ENCODE assay signal across 14 cellular contexts in genomic region chr17:8966926-8967325, GRCh38. TPM values are rescaled to one million over a fixed set of nuclear protein-coding genes. Genes with fewer than 3 reads are reported as not detected.
DNase-seq lines count a peak whose midpoint lies in the region; ATAC-seq and TF ChIP-seq lines count a peak whose summit lies in the region.
"Had no signal": no experiment of that assay in that cellular context is flagged by ENCODE, and none has a peak within 500 bp of the region (broad histone marks: within the 10 kb centered on the region; RNA-seq: fewer than 3 reads in every experiment).

No MANE protein-coding gene starts in this region.

- peaks cover 4% of the 10 kb centered on the region for H3K27me3 Mint-ChIP-seq in activated naive CD4-positive, alpha-beta T cell treated with anti-CD3 and anti-CD28 coated beads, Interleukin-2, amount 10 ng/mL, durations not matched to agents 7 days and 5 days
- H3K27me3 Mint-ChIP-seq in T-helper 17 cell = no peaks in the 10 kb centered on the region

- peaks cover 45% of the 10 kb centered on the region for H3K4me1 Mint-ChIP-seq in activated naive CD4-positive, alpha-beta T cell treated with anti-CD3 and anti-CD28 coated beads, Interleukin-2, amount 10 ng/mL, durations not matched to agents 7 days and 5 days
- H3K4me1 Mint-ChIP-seq in T-helper 17 cell = peaks cover 20% of the 10 kb centered on the region

- H3K9me3 Mint-ChIP-seq in activated naive CD4-positive, alpha-beta T cell treated with anti-CD3 and anti-CD28 coated beads, Interleukin-2, amount 10 ng/mL, durations not matched to agents 7 days and 5 days = peaks cover 25% of the 10 kb centered on the region

- CTCF ChIA-PET in activated naive CD4-positive, alpha-beta T cell treated with anti-CD3 and anti-CD28 coated beads, Interleukin-2, amount 10 ng/mL, durations not matched to agents 7 days and 5 days (lab: Charles Lee) = no interaction called here

- H3K4me3 ChIP-seq in coronary artery = no peak overlapping the region
- H3K4me3 ChIP-seq in SJCRH30 = no peak overlapping the region
- H3K4me3 ChIP-seq: tibial artery had no signal

- H3K9me3 ChIP-seq in T-helper 17 cell (ENCODE audit: control insufficient read depth, low read length, poor library complexity, severe bottlenecking) (no peaks in the 10 kb centered on the region), SJCRH30 (replicated peaks) (no peaks in the 10 kb centered on the region)
- H3K9me3 ChIP-seq: Peyer's patch, tibial artery had no signal

- peaks cover 10% of the 10 kb centered on the region for H3K27me3 ChIP-seq in layer of hippocampus (ENCODE audit: control insufficient read depth, insufficient read depth, low read length)
- no peaks in the 10 kb centered on the region for H3K27me3 ChIP-seq in SJCRH30

- H3K4me3 Mint-ChIP-seq in activated naive CD4-positive, alpha-beta T cell treated with anti-CD3 and anti-CD28 coated beads, Interleukin-2, amount 10 ng/mL, durations not matched to agents 7 days and 5 days = peak overlapping the region; percentile 93
- peak overlapping the region; percentile 98 for H3K4me3 Mint-ChIP-seq in T-helper 17 cell

- DNase-seq in activated naive CD4-positive, alpha-beta T cell treated with anti-CD3 and anti-CD28 coated beads, Interleukin-2, amount 10 ng/mL, durations not matched to agents 7 days and 5 days = no peak
- no peak for DNase-seq in activated naive CD4-positive, alpha-beta T cell treated with Interleukin-2 at 50 U/mL for 16 hours
- DNase-seq in T-helper 17 cell (no peak), NCI-H446 treated with DMSO at 0.1 percent for 48 hours (lab: John Stamatoyannopoulos, UW) (no peak), coronary artery (ENCODE audit: low spot score) (no peak), SJCRH30 (no peak)
- DNase-seq: activated CD4-positive, alpha-beta T cell treated with anti-CD3 and anti-CD28 coated beads for 1 hour; aorta; NCI-H1436; stimulated activated CD4-positive, alpha-beta T cell treated with anti-CD3 and anti-CD28 coated beads, Interleukin-2, amount 100 ng/mL, for 24 hours; tibial artery had no signal

- no peak for TF ChIP-seq CTCF in coronary artery (IDR thresholded peaks at IDR 0.05)

- H3K36me3 Mint-ChIP-seq in activated naive CD4-positive, alpha-beta T cell treated with anti-CD3 and anti-CD28 coated beads, Interleukin-2, amount 10 ng/mL, durations not matched to agents 7 days and 5 days = peaks cover 41% of the 10 kb centered on the region
- peaks cover 10% of the 10 kb centered on the region for H3K36me3 Mint-ChIP-seq in T-helper 17 cell (ENCODE audit: low read depth)

- H3K27ac Mint-ChIP-seq in activated naive CD4-positive, alpha-beta T cell treated with anti-CD3 and anti-CD28 coated beads, Interleukin-2, amount 10 ng/mL, durations not matched to agents 7 days and 5 days = peak overlapping the region; percentile 24
- peak overlapping the region; percentile 97 for H3K27ac Mint-ChIP-seq in T-helper 17 cell

- no peaks in the 10 kb centered on the region for H3K36me3 ChIP-seq in SJCRH30
- H3K36me3 ChIP-seq: Peyer's patch, tibial artery had no signal

- H3K27ac ChIP-seq in layer of hippocampus (ENCODE audit: low read depth, low read length) (peak overlapping the region; percentile 36), temporal lobe (ENCODE audit: low read depth, low read length) (peak overlapping the region; percentile 50), coronary artery (peak overlapping the region in 1 of 2 donors; percentile 56), SJCRH30 (no peak overlapping the region)
- H3K27ac ChIP-seq: tibial artery had no signal

- H3K4me1 ChIP-seq in SJCRH30 = no peaks in the 10 kb centered on the region

- ATAC-seq in T-helper 17 cell = no peak

RNA-seq across cellular contexts. Expression of gene PIK3R5, which starts 1.4 kb away (rescaled TPM):
- total RNA-seq in T-helper 17 cell = 100 to 1,000 TPM; 164 to 177 TPM
- total RNA-seq in temporal lobe = 0.49 TPM
- not detected in 2 replicates for total RNA-seq in SJCRH30 (2014; rRNA removed; shearing (Covaris generic))

RNA-seq across cellular contexts. Expression of gene NTN1, which starts 54.4 kb away (rescaled TPM):
- under 1 TPM; 0.12 to 0.16 TPM for total RNA-seq in T-helper 17 cell
- total RNA-seq in temporal lobe = 4.4 TPM
- 10.4 TPM in 2 replicates for total RNA-seq in SJCRH30 (2014; rRNA removed; shearing (Covaris generic))

Comparison
In these comparisons a context has a peak if more than half of its experiments do, and no peak if none do; other contexts are left out.
1. RNA of gene PIK3R5, which starts 1.4 kb away (total RNA-seq): 164 to 177 TPM in T-helper 17 cell; 0.49 TPM in temporal lobe (single experiment) and not detected in SJCRH30; every median in the first group is over 100 times any median in the second.